ENCODE assay signal across 1 cellular context in the genomic region with DNA sequence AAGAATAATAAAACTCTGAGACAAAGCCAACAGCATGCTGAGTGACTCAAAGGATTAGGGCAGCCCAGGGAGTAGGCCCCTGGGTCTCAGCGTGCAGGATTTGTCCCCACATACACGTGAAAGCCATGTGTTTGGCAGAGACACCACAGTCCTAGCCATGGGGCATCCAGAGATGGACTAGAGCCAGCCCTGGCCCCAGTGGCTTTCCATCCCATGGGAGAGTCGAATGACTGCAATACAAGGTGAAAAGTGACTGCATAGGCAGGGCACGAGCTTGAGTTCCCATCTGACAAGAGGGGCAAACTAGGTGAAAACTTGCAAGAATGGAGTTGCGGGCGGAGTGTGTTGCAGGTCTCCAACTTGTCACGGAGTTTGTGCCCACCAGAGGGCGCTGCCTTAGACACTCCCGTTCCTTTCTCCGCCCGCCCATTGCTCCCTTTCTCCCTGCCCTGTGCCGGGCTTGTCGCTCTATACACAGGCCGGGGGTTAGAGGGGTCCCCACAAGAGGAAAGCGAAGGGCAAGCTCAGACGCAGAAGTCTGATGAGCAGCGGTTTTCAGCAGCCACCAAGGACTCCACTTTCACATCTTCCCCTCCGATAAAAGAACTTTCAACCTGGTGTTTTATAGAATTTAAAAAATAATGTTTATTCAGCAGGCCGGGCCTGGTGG.
TF ChIP-seq lines count a peak whose summit lies in the region.

No MANE protein-coding gene starts in this region.

TF ChIP-seq in K562, 482 proteins besides CTCF, POLR2A, EP300 and RAD21 (continued from another document and continues in another):
- TF ChIP-seq, protein P1, sequence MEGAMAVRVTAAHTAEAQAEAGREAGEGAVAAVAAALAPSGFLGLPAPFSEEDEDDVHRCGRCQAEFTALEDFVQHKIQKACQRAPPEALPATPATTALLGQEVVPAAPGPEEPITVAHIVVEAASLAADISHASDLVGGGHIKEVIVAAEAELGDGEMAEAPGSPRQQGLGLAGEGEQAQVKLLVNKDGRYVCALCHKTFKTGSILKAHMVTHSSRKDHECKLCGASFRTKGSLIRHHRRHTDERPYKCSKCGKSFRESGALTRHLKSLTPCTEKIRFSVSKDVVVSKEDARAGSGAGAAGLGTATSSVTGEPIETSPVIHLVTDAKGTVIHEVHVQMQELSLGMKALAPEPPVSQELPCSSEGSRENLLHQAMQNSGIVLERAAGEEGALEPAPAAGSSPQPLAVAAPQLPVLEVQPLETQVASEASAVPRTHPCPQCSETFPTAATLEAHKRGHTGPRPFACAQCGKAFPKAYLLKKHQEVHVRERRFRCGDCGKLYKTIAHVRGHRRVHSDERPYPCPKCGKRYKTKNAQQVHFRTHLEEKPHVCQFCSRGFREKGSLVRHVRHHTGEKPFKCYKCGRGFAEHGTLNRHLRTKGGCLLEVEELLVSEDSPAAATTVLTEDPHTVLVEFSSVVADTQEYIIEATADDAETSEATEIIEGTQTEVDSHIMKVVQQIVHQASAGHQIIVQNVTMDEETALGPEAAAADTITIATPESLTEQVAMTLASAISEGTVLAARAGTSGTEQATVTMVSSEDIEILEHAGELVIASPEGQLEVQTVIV (CRISPR knock-in tag; IDR thresholded peaks at IDR 0.05; ENCODE audit: borderline replicate concordance) = no peak
- TF ChIP-seq ZFP1 (CRISPR knock-in tag; IDR thresholded peaks at IDR 0.05) (no peak), ZNF212 (CRISPR knock-in tag; IDR thresholded peaks at IDR 0.05) (no peak), KAT8 (IDR thresholded peaks at IDR 0.05; ENCODE audit: low read depth) (no peak), ZNF699 (CRISPR knock-in tag; IDR thresholded peaks at IDR 0.05; ENCODE audit: insufficient replicate concordance) (no peak), ASH1L (IDR thresholded peaks at IDR 0.05; ENCODE audit: borderline replicate concordance, low read depth, partially characterized antibody) (no peak), SNIP1 (IDR thresholded peaks at IDR 0.05; ENCODE audit: low read depth) (no peak), ZNF24 (IDR thresholded peaks at IDR 0.05) (no peak), XRCC3 (IDR thresholded peaks at IDR 0.05) (no peak), TEAD1 (CRISPR knock-in tag; IDR thresholded peaks at IDR 0.05) (peak in 1 of 2 experiments; percentile 57; a peak in 1 of 4 replicates), EHMT2 (IDR thresholded peaks at IDR 0.05) (no peak), ILK (tag; IDR thresholded peaks at IDR 0.05; ENCODE audit: borderline replicate concordance, low read depth) (no peak), RFX5 (IDR thresholded peaks at IDR 0.05; ENCODE audit: low read depth, low read length) (no peak), HSF4 (CRISPR knock-in tag; IDR thresholded peaks at IDR 0.05; ENCODE audit: borderline replicate concordance) (no peak), ZNF431 (CRISPR knock-in tag; IDR thresholded peaks at IDR 0.05) (no peak), NR4A1 (CRISPR knock-in tag; IDR thresholded peaks at IDR 0.05) (no peak), NR4A1 (tag; IDR thresholded peaks at IDR 0.05) (peak; percentile 60; the same call in 1 of the 2 replicates), ZNF224 (CRISPR knock-in tag; IDR thresholded peaks at IDR 0.05) (no peak), ILF3 (IDR thresholded peaks at IDR 0.05; ENCODE audit: borderline replicate concordance) (no peak), C11orf30 (IDR thresholded peaks at IDR 0.05; ENCODE audit: low read depth) (no peak), GATAD2A (IDR thresholded peaks at IDR 0.05) (peak; percentile 34; the same call in 1 of the 2 replicates), SMAD1 (IDR thresholded peaks at IDR 0.05; ENCODE audit: low read depth, low read length, partially characterized antibody) (no peak), ZBTB43 (CRISPR knock-in tag; IDR thresholded peaks at IDR 0.05) (no peak), SMARCE1 (IDR thresholded peaks at IDR 0.05) (no peak), GTF3C2 (IDR thresholded peaks at IDR 0.05; ENCODE audit: borderline replicate concordance, extremely low read depth, insufficient read length) (no peak), TGIF2 (CRISPR knock-in tag; IDR thresholded peaks at IDR 0.05) (no peak), FOXA1 (IDR thresholded peaks at IDR 0.05; ENCODE audit: borderline replicate concordance) (no peak), BMI1 (IDR thresholded peaks at IDR 0.05; ENCODE audit: low read length) (no peak), POLR3A (IDR thresholded peaks at IDR 0.05; ENCODE audit: borderline replicate concordance, extremely low read depth, insufficient read depth, insufficient read length) (no peak)
- TF ChIP-seq, protein P2, sequence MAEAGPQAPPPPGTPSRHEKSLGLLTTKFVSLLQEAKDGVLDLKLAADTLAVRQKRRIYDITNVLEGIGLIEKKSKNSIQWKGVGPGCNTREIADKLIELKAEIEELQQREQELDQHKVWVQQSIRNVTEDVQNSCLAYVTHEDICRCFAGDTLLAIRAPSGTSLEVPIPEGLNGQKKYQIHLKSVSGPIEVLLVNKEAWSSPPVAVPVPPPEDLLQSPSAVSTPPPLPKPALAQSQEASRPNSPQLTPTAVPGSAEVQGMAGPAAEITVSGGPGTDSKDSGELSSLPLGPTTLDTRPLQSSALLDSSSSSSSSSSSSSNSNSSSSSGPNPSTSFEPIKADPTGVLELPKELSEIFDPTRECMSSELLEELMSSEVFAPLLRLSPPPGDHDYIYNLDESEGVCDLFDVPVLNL (CRISPR knock-in tag; IDR thresholded peaks at IDR 0.05; ENCODE audit: low read depth) = no peak
- TF ChIP-seq, protein P3, sequence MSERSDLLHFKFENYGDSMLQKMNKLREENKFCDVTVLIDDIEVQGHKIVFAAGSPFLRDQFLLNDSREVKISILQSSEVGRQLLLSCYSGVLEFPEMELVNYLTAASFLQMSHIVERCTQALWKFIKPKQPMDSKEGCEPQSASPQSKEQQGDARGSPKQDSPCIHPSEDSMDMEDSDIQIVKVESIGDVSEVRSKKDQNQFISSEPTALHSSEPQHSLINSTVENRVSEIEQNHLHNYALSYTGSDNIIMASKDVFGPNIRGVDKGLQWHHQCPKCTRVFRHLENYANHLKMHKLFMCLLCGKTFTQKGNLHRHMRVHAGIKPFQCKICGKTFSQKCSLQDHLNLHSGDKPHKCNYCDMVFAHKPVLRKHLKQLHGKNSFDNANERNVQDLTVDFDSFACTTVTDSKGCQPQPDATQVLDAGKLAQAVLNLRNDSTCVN (CRISPR knock-in tag; IDR thresholded peaks at IDR 0.05) = no peak
- TF ChIP-seq, protein P4, sequence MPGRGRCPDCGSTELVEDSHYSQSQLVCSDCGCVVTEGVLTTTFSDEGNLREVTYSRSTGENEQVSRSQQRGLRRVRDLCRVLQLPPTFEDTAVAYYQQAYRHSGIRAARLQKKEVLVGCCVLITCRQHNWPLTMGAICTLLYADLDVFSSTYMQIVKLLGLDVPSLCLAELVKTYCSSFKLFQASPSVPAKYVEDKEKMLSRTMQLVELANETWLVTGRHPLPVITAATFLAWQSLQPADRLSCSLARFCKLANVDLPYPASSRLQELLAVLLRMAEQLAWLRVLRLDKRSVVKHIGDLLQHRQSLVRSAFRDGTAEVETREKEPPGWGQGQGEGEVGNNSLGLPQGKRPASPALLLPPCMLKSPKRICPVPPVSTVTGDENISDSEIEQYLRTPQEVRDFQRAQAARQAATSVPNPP (IDR thresholded peaks at IDR 0.05; ENCODE audit: borderline replicate concordance, insufficient read depth, insufficient read length) = no peak
- TF ChIP-seq, protein P5, sequence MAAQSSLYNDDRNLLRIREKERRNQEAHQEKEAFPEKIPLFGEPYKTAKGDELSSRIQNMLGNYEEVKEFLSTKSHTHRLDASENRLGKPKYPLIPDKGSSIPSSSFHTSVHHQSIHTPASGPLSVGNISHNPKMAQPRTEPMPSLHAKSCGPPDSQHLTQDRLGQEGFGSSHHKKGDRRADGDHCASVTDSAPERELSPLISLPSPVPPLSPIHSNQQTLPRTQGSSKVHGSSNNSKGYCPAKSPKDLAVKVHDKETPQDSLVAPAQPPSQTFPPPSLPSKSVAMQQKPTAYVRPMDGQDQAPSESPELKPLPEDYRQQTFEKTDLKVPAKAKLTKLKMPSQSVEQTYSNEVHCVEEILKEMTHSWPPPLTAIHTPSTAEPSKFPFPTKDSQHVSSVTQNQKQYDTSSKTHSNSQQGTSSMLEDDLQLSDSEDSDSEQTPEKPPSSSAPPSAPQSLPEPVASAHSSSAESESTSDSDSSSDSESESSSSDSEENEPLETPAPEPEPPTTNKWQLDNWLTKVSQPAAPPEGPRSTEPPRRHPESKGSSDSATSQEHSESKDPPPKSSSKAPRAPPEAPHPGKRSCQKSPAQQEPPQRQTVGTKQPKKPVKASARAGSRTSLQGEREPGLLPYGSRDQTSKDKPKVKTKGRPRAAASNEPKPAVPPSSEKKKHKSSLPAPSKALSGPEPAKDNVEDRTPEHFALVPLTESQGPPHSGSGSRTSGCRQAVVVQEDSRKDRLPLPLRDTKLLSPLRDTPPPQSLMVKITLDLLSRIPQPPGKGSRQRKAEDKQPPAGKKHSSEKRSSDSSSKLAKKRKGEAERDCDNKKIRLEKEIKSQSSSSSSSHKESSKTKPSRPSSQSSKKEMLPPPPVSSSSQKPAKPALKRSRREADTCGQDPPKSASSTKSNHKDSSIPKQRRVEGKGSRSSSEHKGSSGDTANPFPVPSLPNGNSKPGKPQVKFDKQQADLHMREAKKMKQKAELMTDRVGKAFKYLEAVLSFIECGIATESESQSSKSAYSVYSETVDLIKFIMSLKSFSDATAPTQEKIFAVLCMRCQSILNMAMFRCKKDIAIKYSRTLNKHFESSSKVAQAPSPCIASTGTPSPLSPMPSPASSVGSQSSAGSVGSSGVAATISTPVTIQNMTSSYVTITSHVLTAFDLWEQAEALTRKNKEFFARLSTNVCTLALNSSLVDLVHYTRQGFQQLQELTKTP (IDR thresholded peaks at IDR 0.05; ENCODE audit: low read depth in 1 of 2, partially characterized antibody in 2 of 2) = no peak
- TF ChIP-seq, protein P6, sequence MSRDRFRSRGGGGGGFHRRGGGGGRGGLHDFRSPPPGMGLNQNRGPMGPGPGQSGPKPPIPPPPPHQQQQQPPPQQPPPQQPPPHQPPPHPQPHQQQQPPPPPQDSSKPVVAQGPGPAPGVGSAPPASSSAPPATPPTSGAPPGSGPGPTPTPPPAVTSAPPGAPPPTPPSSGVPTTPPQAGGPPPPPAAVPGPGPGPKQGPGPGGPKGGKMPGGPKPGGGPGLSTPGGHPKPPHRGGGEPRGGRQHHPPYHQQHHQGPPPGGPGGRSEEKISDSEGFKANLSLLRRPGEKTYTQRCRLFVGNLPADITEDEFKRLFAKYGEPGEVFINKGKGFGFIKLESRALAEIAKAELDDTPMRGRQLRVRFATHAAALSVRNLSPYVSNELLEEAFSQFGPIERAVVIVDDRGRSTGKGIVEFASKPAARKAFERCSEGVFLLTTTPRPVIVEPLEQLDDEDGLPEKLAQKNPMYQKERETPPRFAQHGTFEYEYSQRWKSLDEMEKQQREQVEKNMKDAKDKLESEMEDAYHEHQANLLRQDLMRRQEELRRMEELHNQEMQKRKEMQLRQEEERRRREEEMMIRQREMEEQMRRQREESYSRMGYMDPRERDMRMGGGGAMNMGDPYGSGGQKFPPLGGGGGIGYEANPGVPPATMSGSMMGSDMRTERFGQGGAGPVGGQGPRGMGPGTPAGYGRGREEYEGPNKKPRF (IDR thresholded peaks at IDR 0.05; ENCODE audit: low read depth, low read length) = no peak
- TF ChIP-seq, protein P7, sequence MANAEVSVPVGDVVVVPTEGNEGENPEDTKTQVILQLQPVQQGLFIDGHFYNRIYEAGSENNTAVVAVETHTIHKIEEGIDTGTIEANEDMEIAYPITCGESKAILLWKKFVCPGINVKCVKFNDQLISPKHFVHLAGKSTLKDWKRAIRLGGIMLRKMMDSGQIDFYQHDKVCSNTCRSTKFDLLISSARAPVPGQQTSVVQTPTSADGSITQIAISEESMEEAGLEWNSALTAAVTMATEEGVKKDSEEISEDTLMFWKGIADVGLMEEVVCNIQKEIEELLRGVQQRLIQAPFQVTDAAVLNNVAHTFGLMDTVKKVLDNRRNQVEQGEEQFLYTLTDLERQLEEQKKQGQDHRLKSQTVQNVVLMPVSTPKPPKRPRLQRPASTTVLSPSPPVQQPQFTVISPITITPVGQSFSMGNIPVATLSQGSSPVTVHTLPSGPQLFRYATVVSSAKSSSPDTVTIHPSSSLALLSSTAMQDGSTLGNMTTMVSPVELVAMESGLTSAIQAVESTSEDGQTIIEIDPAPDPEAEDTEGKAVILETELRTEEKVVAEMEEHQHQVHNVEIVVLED (CRISPR knock-in tag; IDR thresholded peaks at IDR 0.05) = no peak
- TF ChIP-seq, protein P8, sequence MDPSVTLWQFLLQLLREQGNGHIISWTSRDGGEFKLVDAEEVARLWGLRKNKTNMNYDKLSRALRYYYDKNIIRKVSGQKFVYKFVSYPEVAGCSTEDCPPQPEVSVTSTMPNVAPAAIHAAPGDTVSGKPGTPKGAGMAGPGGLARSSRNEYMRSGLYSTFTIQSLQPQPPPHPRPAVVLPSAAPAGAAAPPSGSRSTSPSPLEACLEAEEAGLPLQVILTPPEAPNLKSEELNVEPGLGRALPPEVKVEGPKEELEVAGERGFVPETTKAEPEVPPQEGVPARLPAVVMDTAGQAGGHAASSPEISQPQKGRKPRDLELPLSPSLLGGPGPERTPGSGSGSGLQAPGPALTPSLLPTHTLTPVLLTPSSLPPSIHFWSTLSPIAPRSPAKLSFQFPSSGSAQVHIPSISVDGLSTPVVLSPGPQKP (CRISPR knock-in tag; IDR thresholded peaks at IDR 0.05) = no peak
